1 cellular context compared by ENCODE assay signal in genomic region chr22:19750666-19751490, GRCh38.
TF ChIP-seq lines count a peak whose summit lies in the region.

No MANE protein-coding gene starts in this region.

TF ChIP-seq in H1, 55 proteins besides CTCF, POLR2A, EP300 and RAD21:
- TF ChIP-seq YY1 (IDR thresholded peaks at IDR 0.05; ENCODE audit: low read depth, low read length): no peak
TF ChIP-seq in H1: peak in this region for 0.
